In the genomic region with DNA sequence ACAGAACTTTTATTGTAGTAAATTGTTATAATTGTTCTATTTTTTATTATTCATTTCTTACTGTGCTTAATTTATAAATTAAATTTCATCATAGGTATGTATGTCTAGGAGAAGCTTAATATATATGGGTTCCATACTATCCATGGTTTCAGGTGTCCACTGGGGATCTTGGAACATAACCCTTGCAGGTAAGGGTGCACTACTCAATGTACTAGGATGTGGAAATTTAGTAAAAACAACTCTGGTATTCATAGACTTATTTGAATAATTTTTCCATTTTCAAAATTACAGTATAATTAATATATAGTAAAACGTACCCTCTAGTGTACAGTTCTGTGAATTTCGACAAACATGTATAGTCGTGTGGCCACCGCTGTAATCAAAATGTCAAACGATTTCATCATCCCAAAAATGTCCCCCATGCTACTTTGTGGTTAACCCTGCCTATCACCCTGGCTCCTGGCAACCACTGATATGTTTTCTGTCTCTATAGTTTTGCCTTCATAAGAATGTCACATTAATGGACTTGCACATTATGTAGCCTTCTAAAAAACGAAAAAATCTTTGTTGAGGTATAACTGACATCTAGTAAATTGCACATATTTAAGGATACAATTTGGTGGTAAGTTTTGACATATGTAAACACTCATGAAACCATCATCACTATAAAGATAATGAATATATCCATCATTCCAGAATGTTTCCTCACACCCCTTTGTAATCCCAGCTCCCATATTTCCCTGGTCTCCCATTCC, we compare ENCODE assay signal across 1 cellular context.
TF ChIP-seq lines count a peak whose summit lies in the region.

No MANE protein-coding gene starts in this region.

TF ChIP-seq in K562, 482 proteins besides CTCF, POLR2A, EP300 and RAD21 (continued from another document and continues in another):
- no peak for TF ChIP-seq NKRF (IDR thresholded peaks at IDR 0.05; ENCODE audit: borderline replicate concordance)
- peak; percentile 56; the same call in 1 of the 2 replicates for TF ChIP-seq SMAD3 (CRISPR knock-in tag; conservative IDR thresholded peaks at IDR 0.05)
- no peak for TF ChIP-seq SNIP1 (IDR thresholded peaks at IDR 0.05; ENCODE audit: low read depth)
- TF ChIP-seq LARP7 (IDR thresholded peaks at IDR 0.05) = no peak
- TF ChIP-seq FOXA1 (IDR thresholded peaks at IDR 0.05; ENCODE audit: borderline replicate concordance) = no peak
- TF ChIP-seq WHSC1 (IDR thresholded peaks at IDR 0.05; ENCODE audit: low read length) = no peak
- no peak for TF ChIP-seq NFXL1 (CRISPR knock-in tag; IDR thresholded peaks at IDR 0.05)
- TF ChIP-seq CSDE1 (IDR thresholded peaks at IDR 0.05) = peak in 1 of 2 experiments; percentile 48; a peak in 1 of 4 replicates
- TF ChIP-seq ZNF174 (CRISPR knock-in tag; IDR thresholded peaks at IDR 0.05) = no peak
- peak; percentile 83 to 90 for TF ChIP-seq KDM1A (IDR thresholded peaks at IDR 0.05)
- TF ChIP-seq SAFB2 (IDR thresholded peaks at IDR 0.05; ENCODE audit: borderline replicate concordance, low read depth, low read length, severe bottlenecking) = no peak
- TF ChIP-seq CREB3L1 (IDR thresholded peaks at IDR 0.05; ENCODE audit: borderline replicate concordance, low read depth) = no peak
- TF ChIP-seq RAD51 (IDR thresholded peaks at IDR 0.05; ENCODE audit: borderline replicate concordance, low read depth) = no peak
- peak; percentile 85 for TF ChIP-seq ZNF197 (CRISPR knock-in tag; IDR thresholded peaks at IDR 0.05; ENCODE audit: low read depth)
- TF ChIP-seq, protein P1, sequence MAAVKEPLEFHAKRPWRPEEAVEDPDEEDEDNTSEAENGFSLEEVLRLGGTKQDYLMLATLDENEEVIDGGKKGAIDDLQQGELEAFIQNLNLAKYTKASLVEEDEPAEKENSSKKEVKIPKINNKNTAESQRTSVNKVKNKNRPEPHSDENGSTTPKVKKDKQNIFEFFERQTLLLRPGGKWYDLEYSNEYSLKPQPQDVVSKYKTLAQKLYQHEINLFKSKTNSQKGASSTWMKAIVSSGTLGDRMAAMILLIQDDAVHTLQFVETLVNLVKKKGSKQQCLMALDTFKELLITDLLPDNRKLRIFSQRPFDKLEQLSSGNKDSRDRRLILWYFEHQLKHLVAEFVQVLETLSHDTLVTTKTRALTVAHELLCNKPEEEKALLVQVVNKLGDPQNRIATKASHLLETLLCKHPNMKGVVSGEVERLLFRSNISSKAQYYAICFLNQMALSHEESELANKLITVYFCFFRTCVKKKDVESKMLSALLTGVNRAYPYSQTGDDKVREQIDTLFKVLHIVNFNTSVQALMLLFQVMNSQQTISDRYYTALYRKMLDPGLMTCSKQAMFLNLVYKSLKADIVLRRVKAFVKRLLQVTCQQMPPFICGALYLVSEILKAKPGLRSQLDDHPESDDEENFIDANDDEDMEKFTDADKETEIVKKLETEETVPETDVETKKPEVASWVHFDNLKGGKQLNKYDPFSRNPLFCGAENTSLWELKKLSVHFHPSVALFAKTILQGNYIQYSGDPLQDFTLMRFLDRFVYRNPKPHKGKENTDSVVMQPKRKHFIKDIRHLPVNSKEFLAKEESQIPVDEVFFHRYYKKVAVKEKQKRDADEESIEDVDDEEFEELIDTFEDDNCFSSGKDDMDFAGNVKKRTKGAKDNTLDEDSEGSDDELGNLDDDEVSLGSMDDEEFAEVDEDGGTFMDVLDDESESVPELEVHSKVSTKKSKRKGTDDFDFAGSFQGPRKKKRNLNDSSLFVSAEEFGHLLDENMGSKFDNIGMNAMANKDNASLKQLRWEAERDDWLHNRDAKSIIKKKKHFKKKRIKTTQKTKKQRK (IDR thresholded peaks at IDR 0.05; ENCODE audit: borderline replicate concordance, low read depth, low read length) = no peak
- no peak for TF ChIP-seq PTRF (tag; IDR thresholded peaks at IDR 0.05)
- TF ChIP-seq CBFB (CRISPR knock-in tag; IDR thresholded peaks at IDR 0.05) = peak; percentile 96
- no peak for TF ChIP-seq MCM2 (IDR thresholded peaks at IDR 0.05; ENCODE audit: low read depth)
- no peak for TF ChIP-seq TGIF2 (CRISPR knock-in tag; IDR thresholded peaks at IDR 0.05)
- TF ChIP-seq MEIS2 (IDR thresholded peaks at IDR 0.05; ENCODE audit: partially characterized antibody) = peak; percentile 92
- TF ChIP-seq, protein P2, sequence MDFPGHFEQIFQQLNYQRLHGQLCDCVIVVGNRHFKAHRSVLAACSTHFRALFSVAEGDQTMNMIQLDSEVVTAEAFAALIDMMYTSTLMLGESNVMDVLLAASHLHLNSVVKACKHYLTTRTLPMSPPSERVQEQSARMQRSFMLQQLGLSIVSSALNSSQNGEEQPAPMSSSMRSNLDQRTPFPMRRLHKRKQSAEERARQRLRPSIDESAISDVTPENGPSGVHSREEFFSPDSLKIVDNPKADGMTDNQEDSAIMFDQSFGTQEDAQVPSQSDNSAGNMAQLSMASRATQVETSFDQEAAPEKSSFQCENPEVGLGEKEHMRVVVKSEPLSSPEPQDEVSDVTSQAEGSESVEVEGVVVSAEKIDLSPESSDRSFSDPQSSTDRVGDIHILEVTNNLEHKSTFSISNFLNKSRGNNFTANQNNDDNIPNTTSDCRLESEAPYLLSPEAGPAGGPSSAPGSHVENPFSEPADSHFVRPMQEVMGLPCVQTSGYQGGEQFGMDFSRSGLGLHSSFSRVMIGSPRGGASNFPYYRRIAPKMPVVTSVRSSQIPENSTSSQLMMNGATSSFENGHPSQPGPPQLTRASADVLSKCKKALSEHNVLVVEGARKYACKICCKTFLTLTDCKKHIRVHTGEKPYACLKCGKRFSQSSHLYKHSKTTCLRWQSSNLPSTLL (IDR thresholded peaks at IDR 0.05) = no peak
- TF ChIP-seq SMC3 (conservative IDR thresholded peaks at IDR 0.05; ENCODE audit: insufficient read depth, low read depth, low read length) = 0 out of 2 replicates have a peak, but pooled peaks have one; percentile 3
- TF ChIP-seq THRB (CRISPR knock-in tag; conservative IDR thresholded peaks at IDR 0.05) = no peak
- no peak for TF ChIP-seq NELFE (IDR thresholded peaks at IDR 0.05; ENCODE audit: insufficient read depth, insufficient read length)
- no peak for TF ChIP-seq CHD4 (IDR thresholded peaks at IDR 0.05; ENCODE audit: insufficient read depth, insufficient replicate concordance, low read depth, low read length, poor library complexity, severe bottlenecking)
- no peak for TF ChIP-seq ZNF695 (CRISPR knock-in tag; IDR thresholded peaks at IDR 0.05)
- TF ChIP-seq HMGN3 (IDR thresholded peaks at IDR 0.05; ENCODE audit: borderline replicate concordance, extremely low read depth, insufficient read length, low read depth, low read length) = peak; percentile 43
- no peak for TF ChIP-seq SUPT5H (IDR thresholded peaks at IDR 0.05)
- no peak for TF ChIP-seq TAF7 (tag; IDR thresholded peaks at IDR 0.05)
- no peak for TF ChIP-seq ZFP91 (CRISPR knock-in tag; IDR thresholded peaks at IDR 0.05)
- TF ChIP-seq CREBBP (IDR thresholded peaks at IDR 0.05; ENCODE audit: low read depth, low read length) = no peak
- TF ChIP-seq, protein P3, sequence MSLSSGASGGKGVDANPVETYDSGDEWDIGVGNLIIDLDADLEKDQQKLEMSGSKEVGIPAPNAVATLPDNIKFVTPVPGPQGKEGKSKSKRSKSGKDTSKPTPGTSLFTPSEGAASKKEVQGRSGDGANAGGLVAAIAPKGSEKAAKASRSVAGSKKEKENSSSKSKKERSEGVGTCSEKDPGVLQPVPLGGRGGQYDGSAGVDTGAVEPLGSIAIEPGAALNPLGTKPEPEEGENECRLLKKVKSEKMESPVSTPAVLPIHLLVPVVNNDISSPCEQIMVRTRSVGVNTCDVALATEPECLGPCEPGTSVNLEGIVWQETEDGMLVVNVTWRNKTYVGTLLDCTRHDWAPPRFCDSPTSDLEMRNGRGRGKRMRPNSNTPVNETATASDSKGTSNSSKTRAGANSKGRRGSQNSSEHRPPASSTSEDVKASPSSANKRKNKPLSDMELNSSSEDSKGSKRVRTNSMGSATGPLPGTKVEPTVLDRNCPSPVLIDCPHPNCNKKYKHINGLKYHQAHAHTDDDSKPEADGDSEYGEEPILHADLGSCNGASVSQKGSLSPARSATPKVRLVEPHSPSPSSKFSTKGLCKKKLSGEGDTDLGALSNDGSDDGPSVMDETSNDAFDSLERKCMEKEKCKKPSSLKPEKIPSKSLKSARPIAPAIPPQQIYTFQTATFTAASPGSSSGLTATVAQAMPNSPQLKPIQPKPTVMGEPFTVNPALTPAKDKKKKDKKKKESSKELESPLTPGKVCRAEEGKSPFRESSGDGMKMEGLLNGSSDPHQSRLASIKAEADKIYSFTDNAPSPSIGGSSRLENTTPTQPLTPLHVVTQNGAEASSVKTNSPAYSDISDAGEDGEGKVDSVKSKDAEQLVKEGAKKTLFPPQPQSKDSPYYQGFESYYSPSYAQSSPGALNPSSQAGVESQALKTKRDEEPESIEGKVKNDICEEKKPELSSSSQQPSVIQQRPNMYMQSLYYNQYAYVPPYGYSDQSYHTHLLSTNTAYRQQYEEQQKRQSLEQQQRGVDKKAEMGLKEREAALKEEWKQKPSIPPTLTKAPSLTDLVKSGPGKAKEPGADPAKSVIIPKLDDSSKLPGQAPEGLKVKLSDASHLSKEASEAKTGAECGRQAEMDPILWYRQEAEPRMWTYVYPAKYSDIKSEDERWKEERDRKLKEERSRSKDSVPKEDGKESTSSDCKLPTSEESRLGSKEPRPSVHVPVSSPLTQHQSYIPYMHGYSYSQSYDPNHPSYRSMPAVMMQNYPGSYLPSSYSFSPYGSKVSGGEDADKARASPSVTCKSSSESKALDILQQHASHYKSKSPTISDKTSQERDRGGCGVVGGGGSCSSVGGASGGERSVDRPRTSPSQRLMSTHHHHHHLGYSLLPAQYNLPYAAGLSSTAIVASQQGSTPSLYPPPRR (CRISPR knock-in tag; IDR thresholded peaks at IDR 0.05; ENCODE audit: borderline replicate concordance) = no peak
- TF ChIP-seq, protein P4, sequence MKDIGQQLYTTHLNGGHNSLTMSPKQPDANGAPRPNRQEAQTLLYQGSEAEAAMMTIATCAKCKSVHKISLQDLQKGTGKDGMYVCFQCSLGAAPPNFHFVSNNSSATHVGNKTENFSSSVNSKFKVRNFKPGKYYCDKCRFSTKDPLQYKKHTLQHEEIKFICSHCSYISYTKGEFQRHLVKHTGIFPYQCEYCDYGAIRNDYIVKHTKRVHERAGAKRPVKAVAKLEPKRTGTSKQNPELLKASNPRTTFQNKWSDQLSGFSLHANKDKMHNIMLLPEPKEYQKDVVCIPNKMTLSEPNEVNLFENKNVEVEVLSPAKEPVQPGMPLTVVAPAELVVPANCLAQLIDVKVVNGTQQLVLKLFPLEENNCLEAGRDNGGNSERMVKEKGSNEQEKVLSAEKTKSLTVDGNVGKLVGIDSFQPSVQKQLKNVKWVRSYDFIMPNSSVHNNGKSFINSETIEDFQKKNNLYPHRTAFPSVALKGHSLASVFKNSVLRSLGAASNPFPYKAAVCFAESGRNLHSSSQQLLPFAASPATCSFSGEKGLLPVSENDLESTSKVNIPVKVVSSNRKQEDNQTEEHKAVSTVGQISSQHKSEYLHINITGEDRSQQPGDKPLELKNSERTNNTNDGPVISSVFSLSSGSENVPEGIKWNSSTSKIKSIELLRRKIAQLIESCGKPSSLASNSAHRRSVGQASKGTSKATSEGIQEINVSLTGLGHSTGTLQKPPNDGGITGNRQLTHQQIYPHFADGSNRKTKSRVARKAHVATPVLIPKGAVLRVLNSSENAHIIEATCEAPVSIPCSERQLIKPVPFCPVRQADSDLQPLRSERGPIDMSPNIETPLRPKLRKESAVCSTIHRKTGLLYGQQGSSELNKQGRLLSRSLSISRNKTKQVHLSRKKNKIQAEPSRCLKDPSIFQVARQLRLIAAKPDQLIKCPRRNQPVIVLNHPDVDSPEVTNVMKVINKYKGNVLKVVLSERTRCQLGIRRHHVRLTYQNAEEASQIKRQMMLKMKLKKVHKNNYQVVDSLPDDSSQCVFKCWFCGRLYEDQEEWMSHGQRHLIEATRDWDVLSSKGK (CRISPR knock-in tag; IDR thresholded peaks at IDR 0.05) = no peak
- TF ChIP-seq TCF7 (IDR thresholded peaks at IDR 0.05; ENCODE audit: borderline replicate concordance) = no peak
- TF ChIP-seq ZNF551 (CRISPR knock-in tag; IDR thresholded peaks at IDR 0.05) = no peak
- TF ChIP-seq PRPF4 (IDR thresholded peaks at IDR 0.05; ENCODE audit: insufficient read depth, low read depth, low read length, poor library complexity, severe bottlenecking) = no peak
